Comparison of ENCODE assay signal across 8 cellular contexts in genomic region chr15:40038267-40038653, GRCh38. TPM values are rescaled to one million over a fixed set of nuclear protein-coding genes. Genes with fewer than 3 reads are reported as not detected.
DNase-seq lines count a peak whose midpoint lies in the region; ATAC-seq lines count a peak whose summit lies in the region.

No MANE protein-coding gene starts in this region.

- no peaks in the 10 kb centered on the region for H3K9me3 Mint-ChIP-seq in T-helper 2 cell treated with Interferon-gamma antibody and Interleukin-4, amounts not matched to agents 5 μg/mL and 100 μg/mL, for 36 hours
- H3K9me3 Mint-ChIP-seq in activated T-helper 1 cell treated with anti-CD3 and anti-CD28 coated beads, Interleukin-12 subunit alpha, Interleukin-12 subunit beta, Interleukin-2, Interleukin-4 antibody, amounts not matched to agents 30 ng/mL and 10 ng/mL and 1 ng/mL, durations not matched to agents 14 hours and 24 hours and 36 hours = no peaks in the 10 kb centered on the region

- intact Hi-C loops in activated T-helper 1 cell treated with anti-CD3 and anti-CD28 coated beads, Interleukin-12 subunit alpha, Interleukin-12 subunit beta, Interleukin-2, Interleukin-4 antibody, amounts not matched to agents 30 ng/mL and 10 ng/mL and 1 ng/mL, durations not matched to agents 14 hours and 24 hours and 36 hours (cut with micrococcal nuclease) = loop anchor here (5.0 to 10.0 kb wide), 2 partner anchors 159 to 527 kb away; partner anchors contain the start of genes CCDC32 and RPUSD2
- intact Hi-C loops in right cardiac atrium (cut with DNase I) = no loop called here

- H3K4me1 Mint-ChIP-seq in T-helper 2 cell treated with Interferon-gamma antibody and Interleukin-4, amounts not matched to agents 5 μg/mL and 100 μg/mL, for 36 hours (ENCODE audit: low read depth) = peaks cover 32% of the 10 kb centered on the region
- peaks cover 43% of the 10 kb centered on the region for H3K4me1 Mint-ChIP-seq in activated T-helper 1 cell treated with anti-CD3 and anti-CD28 coated beads, Interleukin-12 subunit alpha, Interleukin-12 subunit beta, Interleukin-2, Interleukin-4 antibody, amounts not matched to agents 30 ng/mL and 10 ng/mL and 1 ng/mL, durations not matched to agents 14 hours and 24 hours and 36 hours (ENCODE audit: low read depth)

- 1% methylated on average over 18 of the region's 18 CpGs for WGBS in right cardiac atrium

- peak overlapping the region; percentile 95 for H3K4me3 Mint-ChIP-seq in T-helper 2 cell treated with Interferon-gamma antibody and Interleukin-4, amounts not matched to agents 5 μg/mL and 100 μg/mL, for 36 hours
- H3K4me3 Mint-ChIP-seq in activated T-helper 1 cell treated with anti-CD3 and anti-CD28 coated beads, Interleukin-12 subunit alpha, Interleukin-12 subunit beta, Interleukin-2, Interleukin-4 antibody, amounts not matched to agents 30 ng/mL and 10 ng/mL and 1 ng/mL, durations not matched to agents 14 hours and 24 hours and 36 hours = peak overlapping the region; percentile 100

- peaks cover 47% of the 10 kb centered on the region for H3K36me3 Mint-ChIP-seq in T-helper 2 cell treated with Interferon-gamma antibody and Interleukin-4, amounts not matched to agents 5 μg/mL and 100 μg/mL, for 36 hours (ENCODE audit: low read depth)
- H3K36me3 Mint-ChIP-seq in activated T-helper 1 cell treated with anti-CD3 and anti-CD28 coated beads, Interleukin-12 subunit alpha, Interleukin-12 subunit beta, Interleukin-2, Interleukin-4 antibody, amounts not matched to agents 30 ng/mL and 10 ng/mL and 1 ng/mL, durations not matched to agents 14 hours and 24 hours and 36 hours (ENCODE audit: low read depth) = peaks cover 40% of the 10 kb centered on the region

- H3K27ac ChIP-seq in right cardiac atrium (ENCODE audit: low read length) (peak overlapping the region; percentile 77), skin epidermis (peak overlapping the region; percentile 80 to 98 (median 95))

- H3K4me3 ChIP-seq in right cardiac atrium (ENCODE audit: low read length) (peak overlapping the region; percentile 57), skin epidermis (peak overlapping the region; percentile 67 to 93 (median 78))

- H3K27me3 ChIP-seq in right cardiac atrium (ENCODE audit: control insufficient read depth, insufficient read depth) = no peaks in the 10 kb centered on the region

- no peaks in the 10 kb centered on the region for H3K27me3 Mint-ChIP-seq in T-helper 2 cell treated with Interferon-gamma antibody and Interleukin-4, amounts not matched to agents 5 μg/mL and 100 μg/mL, for 36 hours (ENCODE audit: low read depth)
- no peaks in the 10 kb centered on the region for H3K27me3 Mint-ChIP-seq in activated T-helper 1 cell treated with anti-CD3 and anti-CD28 coated beads, Interleukin-12 subunit alpha, Interleukin-12 subunit beta, Interleukin-2, Interleukin-4 antibody, amounts not matched to agents 30 ng/mL and 10 ng/mL and 1 ng/mL, durations not matched to agents 14 hours and 24 hours and 36 hours (ENCODE audit: insufficient read depth)

- ATAC-seq in right cardiac atrium (no peak), GM19397 (IDR thresholded peaks at IDR 0.05; ENCODE audit: unreplicated experiment) (no peak)

- H3K27ac Mint-ChIP-seq in T-helper 2 cell treated with Interferon-gamma antibody and Interleukin-4, amounts not matched to agents 5 μg/mL and 100 μg/mL, for 36 hours = peak overlapping the region; percentile 97
- peak overlapping the region; percentile 98 for H3K27ac Mint-ChIP-seq in activated T-helper 1 cell treated with anti-CD3 and anti-CD28 coated beads, Interleukin-12 subunit alpha, Interleukin-12 subunit beta, Interleukin-2, Interleukin-4 antibody, amounts not matched to agents 30 ng/mL and 10 ng/mL and 1 ng/mL, durations not matched to agents 14 hours and 24 hours and 36 hours

- no peaks in the 10 kb centered on the region for H3K4me1 ChIP-seq in right cardiac atrium (ENCODE audit: control insufficient read depth, insufficient read depth, low read length)

- H3K9me3 ChIP-seq in right cardiac atrium (ENCODE audit: control insufficient read depth, low read length) = no peaks in the 10 kb centered on the region

- no peak for DNase-seq in T-helper 2 cell treated with Interferon-gamma antibody and Interleukin-4, amounts not matched to agents 5 μg/mL and 100 μg/mL, for 36 hours (ENCODE audit: low spot score)
- DNase-seq in T-helper 2 cell (no peak), right cardiac atrium (no peak), cerebellar cortex (ENCODE audit: low spot score) (no peak), COLO668 (lab: John Stamatoyannopoulos, UW; ENCODE audit: unreplicated experiment) (no peak)
- no peak for DNase-seq in activated T-helper 1 cell treated with anti-CD3 and anti-CD28 coated beads, Interleukin-12 subunit alpha, Interleukin-12 subunit beta, Interleukin-2, Interleukin-4 antibody, amounts not matched to agents 30 ng/mL and 10 ng/mL and 1 ng/mL, durations not matched to agents 14 hours and 24 hours and 36 hours (ENCODE audit: low spot score)

RNA-seq across cellular contexts. Expression of gene SRP14, which starts 0.7 kb away (rescaled TPM):
- total RNA-seq in activated T-helper 1 cell treated with anti-CD3 and anti-CD28 coated beads, Interleukin-12 subunit alpha, Interleukin-12 subunit beta, Interleukin-2, Interleukin-4 antibody, amounts not matched to agents 30 ng/mL and 10 ng/mL and 1 ng/mL, durations not matched to agents 14 hours and 24 hours and 36 hours = 144 and 147 TPM in 2 replicates
- total RNA-seq in right cardiac atrium = 100 to 1,000 TPM; 184 to 229 (median 210) TPM
- polyA plus RNA-seq in right cardiac atrium = 574 TPM
